Comparison of ENCODE assay signal across 23 cellular contexts in the genomic region with DNA sequence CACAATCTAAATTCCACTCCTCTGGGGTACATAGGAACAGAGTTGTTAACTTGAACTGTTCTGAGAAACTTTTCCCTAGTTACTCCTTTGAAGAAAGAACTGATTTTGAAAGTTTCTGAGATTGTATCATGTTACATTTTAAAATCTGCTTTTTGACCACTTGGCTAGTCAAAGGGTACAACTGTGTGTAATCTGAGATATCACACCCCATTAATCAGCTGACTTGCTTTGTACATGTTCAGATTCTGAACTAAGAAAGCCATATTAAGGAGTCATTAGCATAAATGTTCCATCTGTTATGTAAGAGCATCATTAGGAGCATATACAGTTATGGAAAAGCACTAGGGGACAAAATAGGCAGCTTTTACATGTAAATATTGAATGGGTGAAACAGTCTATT. TPM values are rescaled to one million over a fixed set of nuclear protein-coding genes. Genes with fewer than 3 reads are reported as not detected.
"Had no signal": no experiment of that assay in that cellular context is flagged by ENCODE, and none has a peak within 500 bp of the region (broad histone marks: within the 10 kb centered on the region; RNA-seq: fewer than 3 reads in every experiment).

No MANE protein-coding gene starts in this region.

- ATAC-seq: left cardiac atrium; left lung; naive thymus-derived CD4-positive, alpha-beta T cell; natural killer cell treated with Interleukin-12 subunit alpha and Interleukin-12 subunit beta and Interleukin-15 and Interleukin-18, amount 100 ng/mL, for 72 hours; right cardiac atrium; stimulated activated effector memory CD8-positive, alpha-beta T cell treated with anti-CD3 and anti-CD28 coated beads, Interleukin-12 subunit alpha, Interleukin-12 subunit beta, amount 100 ng/mL, for 72 hours; upper lobe of right lung had no signal

- H3K27ac ChIP-seq: left lung, ovary, sigmoid colon, spleen, suprapubic skin, thoracic aorta, tibial artery, upper lobe of right lung had no signal

- H3K27me3 ChIP-seq: ovary, sigmoid colon, tibial artery, upper lobe of right lung had no signal

- H3K4me3 ChIP-seq: left lung, lung, ovary, sigmoid colon, spleen, suprapubic skin, thoracic aorta, tibial artery, upper lobe of right lung had no signal

- H3K36me3 ChIP-seq: left lung, ovary, sigmoid colon, spleen, suprapubic skin, thoracic aorta, tibial artery, upper lobe of right lung had no signal

- H3K9me3 ChIP-seq: left lung, ovary, sigmoid colon, spleen, suprapubic skin, thoracic aorta, tibial artery, upper lobe of right lung had no signal

- DNase-seq: hippocampal formation; kidney glomerular epithelial cell; left cardiac atrium; left lung; mesendoderm; naive thymus-derived CD4-positive, alpha-beta T cell; ovary; retina; right cardiac atrium; sigmoid colon; small intestine; spleen; stimulated activated CD4-positive, alpha-beta T cell treated with anti-CD3 and anti-CD28 coated beads, Interleukin-4, amount 100 ng/mL, for 24 hours; stimulated activated naive CD4-positive, alpha-beta T cell; tibial artery; trophoblast cell; upper lobe of right lung had no signal

- H3K4me1 ChIP-seq: upper lobe of right lung had no signal

RNA-seq across cellular contexts. Expression of gene MATN3, which starts 18.7 kb away (rescaled TPM):
- total RNA-seq: mononuclear cell; naive thymus-derived CD4-positive, alpha-beta T cell; natural killer cell treated with Interleukin-12 subunit alpha and Interleukin-12 subunit beta and Interleukin-15 and Interleukin-18, amount 100 ng/mL, for 72 hours had no signal
- polyA plus RNA-seq: naive thymus-derived CD4-positive, alpha-beta T cell had no signal
